In genomic region chr12:12560587-12561304, GRCh38 we compare ENCODE assay signal across 8 cellular contexts. TPM values are rescaled to one million over a fixed set of nuclear protein-coding genes. Genes with fewer than 3 reads are reported as not detected.
A peak's percentile ranks its signal among the peaks of the same experiment; 100 is the strongest.
DNase-seq lines count a peak whose midpoint lies in the region; ATAC-seq and TF ChIP-seq lines count a peak whose summit lies in the region.

No MANE protein-coding gene starts in this region.

- TF ChIP-seq CTCF in colonic mucosa (IDR thresholded peaks at IDR 0.05) (no peak), lower leg skin (IDR thresholded peaks at IDR 0.05) (no peak)

- H3K27me3 ChIP-seq in colonic mucosa = no peaks in the 10 kb centered on the region

- peak overlapping the region; percentile 96 for H3K27ac ChIP-seq in colonic mucosa

- WGBS in lower leg skin, 2 donors = 9 to 13% methylated on average over 9 of the region's 9 CpGs

- intact Hi-C loops in colonic mucosa (cut with DNase I) (loop anchor here (10.0 kb wide), 1 partner anchor 176 kb away; no protein-coding TSS in a partner anchor), lower leg skin (cut with DNase I; ENCODE audit: low total_unique reads) (no loop called here)

- no peaks in the 10 kb centered on the region for H3K36me3 ChIP-seq in colonic mucosa

- H3K4me3 ChIP-seq in colonic mucosa (peak overlapping the region; percentile 51), lower leg skin (ENCODE audit: low read depth, poor library complexity, severe bottlenecking) (peak overlapping the region; percentile 86)

- peak in 1 of 2 donors; percentile 25 for TF ChIP-seq POLR2A in lower leg skin (IDR thresholded peaks at IDR 0.05)

- H3K4me1 ChIP-seq in colonic mucosa = no peaks in the 10 kb centered on the region

- DNase-seq in activated gamma-delta T cell treated with Interleukin-2 at 50 U/mL for 16 hours (peak; percentile 54), activated gamma-delta T cell (lab: John Stamatoyannopoulos, UW) (no peak), NCI-H2029 treated with DMSO at 0.1 percent for 48 hours (lab: John Stamatoyannopoulos, UW) (peak; percentile 66), colonic mucosa (peak; percentile 74), lower leg skin (ENCODE audit: low spot score in 2 of 2) (peak in 1 of 2 donors; percentile 69)
- DNase-seq in stimulated activated CD8-positive, alpha-beta memory T cell treated with anti-CD3 and anti-CD28 coated beads, Interleukin-15, amount 100 ng/mL, for 1 hour (ENCODE audit: low read depth) = peak; percentile 33

- no peaks in the 10 kb centered on the region for H3K9me3 ChIP-seq in colonic mucosa

- ATAC-seq in activated CD4-positive, CD25-positive, alpha-beta regulatory T cell treated with anti-CD3 and anti-CD28 coated beads, Interleukin-2, amount 50 U/mL, for 24 hours = peak; percentile 69 to 70
- no peak for ATAC-seq in HG03280 (IDR thresholded peaks at IDR 0.05; ENCODE audit: unreplicated experiment)

- H3K9ac ChIP-seq in colonic mucosa (ENCODE audit: low read depth in 2 of 2, low read length in 2 of 2) = peak overlapping the region; percentile 96 to 100

RNA-seq across cellular contexts. Expression of gene DUSP16, which starts 1.9 kb away (rescaled TPM):
- 10 to 100 TPM; 47.5 to 60.2 TPM for total RNA-seq in colonic mucosa
- 10 to 100 TPM; 15.3 to 29.0 (median 25.0) TPM for total RNA-seq in lower leg skin

RNA-seq across cellular contexts. Expression of gene CREBL2, which starts 50.9 kb away (rescaled TPM):
- total RNA-seq in colonic mucosa (10 to 100 TPM; 18.6 to 28.9 TPM), lower leg skin (10 to 100 TPM; 36.1 to 47.0 (median 44.5) TPM)
